ENCODE assay signal across 19 cellular contexts in genomic region chrX:129058405-129058804, GRCh38.
"Had no signal": no experiment of that assay in that cellular context is flagged by ENCODE, and none has a peak within 500 bp of the region (broad histone marks: within the 10 kb centered on the region; RNA-seq: fewer than 3 reads in every experiment).

No MANE protein-coding gene starts in this region.

- H3K4me3 Mint-ChIP-seq: dendritic cell treated with granulocyte-macrophage colony-stimulating factor and Interleukin-4, amounts not matched to agents 40 ng/mL and 50 ng/mL, for 4 days; naive thymus-derived CD4-positive, alpha-beta T cell; stimulated activated effector memory CD8-positive, alpha-beta T cell treated with anti-CD3 and anti-CD28 coated beads, Interleukin-12 subunit alpha, Interleukin-12 subunit beta, amount 100 ng/mL, for 72 hours; type B pancreatic cell had no signal

- H3K36me3 Mint-ChIP-seq: naive thymus-derived CD4-positive, alpha-beta T cell; stimulated activated effector memory CD8-positive, alpha-beta T cell treated with anti-CD3 and anti-CD28 coated beads, Interleukin-12 subunit alpha, Interleukin-12 subunit beta, amount 100 ng/mL, for 72 hours; type B pancreatic cell had no signal

- H3K4me2 ChIP-seq: smooth muscle cell had no signal

- H3K4me1 ChIP-seq: heart left ventricle, suprapubic skin, thyroid gland had no signal

- H3K36me3 ChIP-seq: heart left ventricle, ovary, suprapubic skin, thyroid gland had no signal

- FAIRE-seq: urothelium cell line had no signal

- H3K27ac ChIP-seq: heart left ventricle, ovary, suprapubic skin, thyroid gland had no signal

- H3K4me1 Mint-ChIP-seq: naive thymus-derived CD4-positive, alpha-beta T cell; stimulated activated effector memory CD8-positive, alpha-beta T cell treated with anti-CD3 and anti-CD28 coated beads, Interleukin-12 subunit alpha, Interleukin-12 subunit beta, amount 100 ng/mL, for 72 hours had no signal

- H3K27me3 ChIP-seq: ovary, suprapubic skin, thyroid gland had no signal

- H3K9me3 ChIP-seq: heart left ventricle, ovary, suprapubic skin, thyroid gland had no signal

- H3K27ac Mint-ChIP-seq: dendritic cell treated with granulocyte-macrophage colony-stimulating factor and Interleukin-4, amounts not matched to agents 40 ng/mL and 50 ng/mL, for 4 days; naive thymus-derived CD4-positive, alpha-beta T cell; stimulated activated effector memory CD8-positive, alpha-beta T cell treated with anti-CD3 and anti-CD28 coated beads, Interleukin-12 subunit alpha, Interleukin-12 subunit beta, amount 100 ng/mL, for 72 hours; type B pancreatic cell had no signal

- H3K9me3 Mint-ChIP-seq: dendritic cell treated with granulocyte-macrophage colony-stimulating factor and Interleukin-4, amounts not matched to agents 40 ng/mL and 50 ng/mL, for 4 days; stimulated activated effector memory CD8-positive, alpha-beta T cell treated with anti-CD3 and anti-CD28 coated beads, Interleukin-12 subunit alpha, Interleukin-12 subunit beta, amount 100 ng/mL, for 72 hours; type B pancreatic cell had no signal

- DNase-seq: effector CD4-positive, alpha-beta T cell; foreskin melanocyte; heart left ventricle; hippocampal formation; left colon; naive thymus-derived CD4-positive, alpha-beta T cell; nucleus accumbens; ovary; right cardiac atrium; stimulated activated CD4-positive, alpha-beta T cell treated with anti-CD3 and anti-CD28 coated beads, Interleukin-4, amount 100 ng/mL, for 1 hour; stimulated activated CD8-positive, alpha-beta memory T cell treated with anti-CD3 and anti-CD28 coated beads, Interleukin-4, amount 100 ng/mL, for 48 hours; stimulated activated naive CD8-positive, alpha-beta T cell treated with anti-CD3 and anti-CD28 coated beads, Interleukin-15, Interleukin-2, amounts not matched to agents 100 U/mL and 50 U/mL, for 24 hours; thyroid gland had no signal

- H3K27me3 Mint-ChIP-seq: dendritic cell treated with granulocyte-macrophage colony-stimulating factor and Interleukin-4, amounts not matched to agents 40 ng/mL and 50 ng/mL, for 4 days; type B pancreatic cell had no signal

- H3K4me3 ChIP-seq: heart left ventricle, ovary, smooth muscle cell, suprapubic skin, thyroid gland had no signal
